In genomic region chr12:70598467-70599194, GRCh38 we compare ENCODE assay signal across 15 cellular contexts. TPM values are rescaled to one million over a fixed set of nuclear protein-coding genes. Genes with fewer than 3 reads are reported as not detected.
DNase-seq lines count a peak whose midpoint lies in the region; ATAC-seq, FAIRE-seq and TF ChIP-seq lines count a peak whose summit lies in the region.
"Had no signal": no experiment of that assay in that cellular context is flagged by ENCODE, and none has a peak within 500 bp of the region (broad histone marks: within the 10 kb centered on the region; RNA-seq: fewer than 3 reads in every experiment).

No MANE protein-coding gene starts in this region.

- no peaks in the 10 kb centered on the region for H3K9me3 ChIP-seq in A549
- H3K9me3 ChIP-seq in ascending aorta = no peaks in the 10 kb centered on the region
- H3K9me3 ChIP-seq: transverse colon had no signal

- no peaks in the 10 kb centered on the region for H3K9me3 Mint-ChIP-seq in stimulated activated effector memory CD8-positive, alpha-beta T cell treated with anti-CD3 and anti-CD28 coated beads, Interleukin-12 subunit alpha, Interleukin-12 subunit beta, amount 100 ng/mL, for 72 hours
- H3K9me3 Mint-ChIP-seq in activated naive CD4-positive, alpha-beta T cell treated with anti-CD3 and anti-CD28 coated beads, Interleukin-2, amount 50 U/mL, for 72 hours = no peaks in the 10 kb centered on the region

- H3K27ac ChIP-seq in A549 = no peak overlapping the region
- no peak overlapping the region for H3K27ac ChIP-seq in ascending aorta
- H3K27ac ChIP-seq: epithelial cell of prostate, SK-N-MC, transverse colon had no signal

- POLR2A ChIA-PET in A549 (lab: Yijun Ruan, JAX) = no interaction called here

- 69% methylated on average over 4 of the region's 4 CpGs for WGBS in A549 (ENCODE audit: missing lambda C conversion rate)

- DNase-seq in A549 (ENCODE audit: low read depth in 1 of 2, low spot score in 1 of 2) (no peak), NCI-H1105 (lab: John Stamatoyannopoulos, UW) (peak; percentile 59), astrocyte of the hippocampus (ENCODE audit: low read depth, low spot score) (peak; percentile 46), left lobe of liver (ENCODE audit: low spot score) (no peak), cortex of kidney (lab: John Stamatoyannopoulos, UW) (no peak), ascending aorta (ENCODE audit: low spot score in 2 of 2) (no peak)
- no peak for DNase-seq in stimulated activated effector memory CD8-positive, alpha-beta T cell treated with anti-CD3 and anti-CD28 coated beads, Interleukin-12 subunit alpha, Interleukin-12 subunit beta, amount 100 ng/mL, for 72 hours (ENCODE audit: low spot score in 2 of 2)
- no peak for DNase-seq in activated naive CD4-positive, alpha-beta T cell treated with anti-CD3 and anti-CD28 coated beads, Interleukin-2, amount 50 U/mL, for 72 hours (ENCODE audit: low spot score in 2 of 2)
- DNase-seq: ACHN; activated naive CD4-positive, alpha-beta T cell treated with Interleukin-2 at 50 U/mL for 16 hours; central memory CD4-positive, alpha-beta T cell; NCI-H1436 treated with DMSO at 0.1 percent for 48 hours; transverse colon had no signal

- H3K4me3 Mint-ChIP-seq in stimulated activated effector memory CD8-positive, alpha-beta T cell treated with anti-CD3 and anti-CD28 coated beads, Interleukin-12 subunit alpha, Interleukin-12 subunit beta, amount 100 ng/mL, for 72 hours = no peak overlapping the region

- H3K4me3 ChIP-seq in A549 (no peak overlapping the region), ascending aorta (no peak overlapping the region)
- H3K4me3 ChIP-seq: SK-N-MC, transverse colon had no signal

- no peak for TF ChIP-seq POLR2A in A549 (IDR thresholded peaks at IDR 0.05; ENCODE audit: low read length)

- no peaks in the 10 kb centered on the region for H3K36me3 ChIP-seq in ascending aorta
- H3K36me3 ChIP-seq: transverse colon had no signal

- H3K36me3 Mint-ChIP-seq in stimulated activated effector memory CD8-positive, alpha-beta T cell treated with anti-CD3 and anti-CD28 coated beads, Interleukin-12 subunit alpha, Interleukin-12 subunit beta, amount 100 ng/mL, for 72 hours = no peaks in the 10 kb centered on the region
- no peaks in the 10 kb centered on the region for H3K36me3 Mint-ChIP-seq in activated naive CD4-positive, alpha-beta T cell treated with anti-CD3 and anti-CD28 coated beads, Interleukin-2, amount 50 U/mL, for 72 hours

- no peak for TF ChIP-seq EP300 in A549 (IDR thresholded peaks at IDR 0.05)

- no peak overlapping the region for H3K27ac Mint-ChIP-seq in stimulated activated effector memory CD8-positive, alpha-beta T cell treated with anti-CD3 and anti-CD28 coated beads, Interleukin-12 subunit alpha, Interleukin-12 subunit beta, amount 100 ng/mL, for 72 hours
- no peak overlapping the region for H3K27ac Mint-ChIP-seq in activated naive CD4-positive, alpha-beta T cell treated with anti-CD3 and anti-CD28 coated beads, Interleukin-2, amount 50 U/mL, for 72 hours

- FAIRE-seq in A549 (lab: Jason Lieb, UNC) = no peak

- H3K4me1 ChIP-seq in A549 = no peaks in the 10 kb centered on the region
- no peaks in the 10 kb centered on the region for H3K4me1 ChIP-seq in ascending aorta
- H3K4me1 ChIP-seq: transverse colon had no signal

- TF ChIP-seq CTCF in A549 (IDR thresholded peaks at IDR 0.05) = no peak
- TF ChIP-seq CTCF in ascending aorta (IDR thresholded peaks at IDR 0.05) = no peak

- H3K4me1 Mint-ChIP-seq in stimulated activated effector memory CD8-positive, alpha-beta T cell treated with anti-CD3 and anti-CD28 coated beads, Interleukin-12 subunit alpha, Interleukin-12 subunit beta, amount 100 ng/mL, for 72 hours = no peaks in the 10 kb centered on the region

- intact Hi-C loops in ascending aorta (cut with DNase I) = no loop called here

- no peaks in the 10 kb centered on the region for H3K27me3 ChIP-seq in ascending aorta
- H3K27me3 ChIP-seq: transverse colon had no signal

- ATAC-seq in A549 (no peak), left lobe of liver (peak; percentile 37)
- ATAC-seq in stimulated activated effector memory CD8-positive, alpha-beta T cell treated with anti-CD3 and anti-CD28 coated beads, Interleukin-12 subunit alpha, Interleukin-12 subunit beta, amount 100 ng/mL, for 72 hours = no peak
- no peak for ATAC-seq in activated naive CD4-positive, alpha-beta T cell treated with anti-CD3 and anti-CD28 coated beads, Interleukin-2, amount 50 U/mL, for 72 hours

- H3K4me2 ChIP-seq in A549 = no peak overlapping the region

- CTCF ChIA-PET in A549 (lab: Yijun Ruan, JAX) = interaction anchor here (0.6 to 1.2 kb wide), 2 partner anchors 122 to 430 kb away, joined by 3 to 5 read pairs; no protein-coding TSS in a partner anchor

- no peak for TF ChIP-seq RAD21 in A549 (conservative IDR thresholded peaks at IDR 0.05 in 1 of 2, IDR thresholded peaks at IDR 0.05 in 1 of 2)

TF ChIP-seq in A549, 52 proteins besides CTCF, POLR2A, EP300 and RAD21:
- no peak for TF ChIP-seq ZSCAN20 (CRISPR knock-in tag; IDR thresholded peaks at IDR 0.05)
- peak; percentile 65 for TF ChIP-seq MAFK (IDR thresholded peaks at IDR 0.05; ENCODE audit: partially characterized antibody)
- no peak for TF ChIP-seq HEYL (CRISPR knock-in tag; IDR thresholded peaks at IDR 0.05)

RNA-seq across cellular contexts. Expression of gene PTPRB, which starts 38.6 kb away (rescaled TPM):
- polyA plus RNA-seq in A549 (2011; rRNA removed) (0.34 and 0.45 TPM in 2 replicates), A549 (2017; fragmentation: RNase III; extraction: RNeasy Plus Mini Kit Qiagen cat#74134 plus additional on column Dnase treatment) (0.16 to 0.57 TPM (median 0.26 TPM) in 3 replicates)
- 0.05 and 0.06 TPM in 2 replicates for polyA plus RNA-seq in A549 (2012; cell fraction: cytosol; rRNA removed)
- 0.01 and 0.02 TPM in 2 replicates for polyA plus RNA-seq in A549 (2012; cell fraction: nucleus; rRNA removed)
- 0.49 and 0.70 TPM in 2 replicates for polyA minus RNA-seq in A549 (2011; rRNA and poly(A)+ RNA removed)
- total RNA-seq in left lobe of liver (14.6 TPM), ascending aorta (49.5 TPM)
- not detected for total RNA-seq in activated naive CD4-positive, alpha-beta T cell treated with anti-CD3 and anti-CD28 coated beads, Interleukin-2, amount 50 U/mL, for 72 hours

Comparison
In these comparisons a context has a peak if more than half of its experiments do, and no peak if none do; other contexts are left out.
1. DNase-seq: peak in NCI-H1105 (single experiment) and astrocyte of the hippocampus (single experiment); none in A549 (0 of 2), left lobe of liver (single experiment), stimulated activated effector memory CD8-positive, alpha-beta T cell treated with anti-CD3 and anti-CD28 coated beads, Interleukin-12 subunit alpha, Interleukin-12 subunit beta, amount 100 ng/mL, for 72 hours (0 of 2), cortex of kidney (single experiment), ascending aorta (0 of 2) and activated naive CD4-positive, alpha-beta T cell treated with anti-CD3 and anti-CD28 coated beads, Interleukin-2, amount 50 U/mL, for 72 hours (0 of 2).
2. RNA of gene PTPRB, which starts 38.6 kb away (total RNA-seq): 49.5 TPM in ascending aorta (single experiment) and 14.6 TPM in left lobe of liver (single experiment); not detected in activated naive CD4-positive, alpha-beta T cell treated with anti-CD3 and anti-CD28 coated beads, Interleukin-2, amount 50 U/mL, for 72 hours; every median in the first group is over 10 times any median in the second.